ENCODE assay signal across 8 cellular contexts in the genomic region with DNA sequence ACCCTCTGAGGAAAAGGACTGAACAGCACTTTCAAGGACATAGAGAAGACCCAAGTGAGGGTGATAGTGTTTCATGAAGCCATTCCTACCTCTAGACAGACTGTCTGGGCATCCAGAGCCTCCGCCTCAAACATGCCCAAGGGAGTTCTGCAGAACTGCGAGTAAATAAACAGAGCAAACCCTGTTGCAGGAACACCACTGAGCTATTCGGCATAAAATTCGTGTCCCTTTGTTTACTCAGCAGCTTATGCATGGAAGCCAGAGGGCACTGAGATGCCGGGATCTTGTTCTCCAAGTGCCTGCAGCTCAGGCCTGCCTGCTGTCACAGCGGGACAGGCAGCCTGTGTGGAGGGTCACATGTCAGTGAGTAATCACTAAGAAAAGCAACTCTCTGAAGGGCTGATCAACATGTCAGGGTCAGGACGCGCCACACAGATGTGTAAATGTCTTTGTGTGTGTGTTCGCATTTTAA.
DNase-seq lines count a peak whose midpoint lies in the region; ATAC-seq and TF ChIP-seq lines count a peak whose summit lies in the region.

No MANE protein-coding gene starts in this region.

- ATAC-seq in Right ventricle myocardium superior (ENCODE audit: poor library complexity) (peak; percentile 88), GM18870 (IDR thresholded peaks at IDR 0.05; ENCODE audit: unreplicated experiment) (no peak)

- intact Hi-C loops in Right ventricle myocardium superior (cut with DNase I): no loop called here
- intact Hi-C loops in posterior cingulate gyrus (cut with DNase I): loop anchor here (5.0 to 10.0 kb wide), 2 partner anchors 168 to 270 kb away; no protein-coding TSS in a partner anchor

- DNase-seq in HEK293T (ENCODE audit: extremely low spot score) (peak; percentile 78), SK-MEL-5 (ENCODE audit: low read depth, low spot score) (peak; percentile 87), Right ventricle myocardium superior (peak; percentile 71), posterior cingulate gyrus (peak; percentile 45 to 96 (median 72)), T-helper 2 cell (no peak), NCI-H1048 (lab: John Stamatoyannopoulos, UW) (no peak)
- DNase-seq in activated CD4-positive, alpha-beta T cell treated with anti-CD3 and anti-CD28 coated beads, Interleukin-2, amount 50 U/mL, for 1 hour: no peak

- CTCF ChIA-PET in HEK293T (lab: Yijun Ruan, JAX): interaction anchor here (0.6 to 1.3 kb wide), 3 partner anchors 10 to 169 kb away, joined by 3 to 4 read pairs (median 4); no protein-coding TSS in a partner anchor

- in situ Hi-C loops in SK-MEL-5 (cut with HindIII; ENCODE audit: low pct_unique_long_range_greater_than_20kb, low sequenced_read_pairs): no loop called here

- POLR2A ChIA-PET in HEK293T (lab: Yijun Ruan, JAX): interaction anchor here (0.6 to 1.0 kb wide), 2 partner anchors 161 to 164 kb away, joined by 3 read pairs; no protein-coding TSS in a partner anchor

TF ChIP-seq in HEK293T, 16 proteins besides CTCF, POLR2A, EP300 and RAD21:
- TF ChIP-seq ZNF384 (IDR thresholded peaks at IDR 0.05) (no peak), PKNOX1 (IDR thresholded peaks at IDR 0.05) (peak; percentile 73), LEF1 (IDR thresholded peaks at IDR 0.05; ENCODE audit: borderline replicate concordance) (no peak), L3MBTL2 (conservative IDR thresholded peaks at IDR 0.05) (no peak), CTBP1 (IDR thresholded peaks at IDR 0.05; ENCODE audit: borderline replicate concordance) (peak; percentile 35; the same call in 1 of the 2 replicates), FOXK2 (IDR thresholded peaks at IDR 0.05) (no peak), FOXM1 (IDR thresholded peaks at IDR 0.05; ENCODE audit: borderline replicate concordance) (no peak), NFRKB (IDR thresholded peaks at IDR 0.05) (no peak), BHLHE40 (IDR thresholded peaks at IDR 0.05; ENCODE audit: borderline replicate concordance) (no peak), ELF4 (IDR thresholded peaks at IDR 0.05) (no peak), HDGF (IDR thresholded peaks at IDR 0.05; ENCODE audit: borderline replicate concordance) (no peak), SUZ12 (IDR thresholded peaks at IDR 0.05) (no peak), ARNT (IDR thresholded peaks at IDR 0.05) (no peak), TARDBP (IDR thresholded peaks at IDR 0.05) (no peak), FOXA1 (IDR thresholded peaks at IDR 0.05) (peak; percentile 49; the same call in 1 of the 2 replicates), SP1 (IDR thresholded peaks at IDR 0.05) (no peak)
TF ChIP-seq in HEK293T: peak in this region for 3.

Comparison
In these comparisons a context has a peak if more than half of its experiments do, and no peak if none do; other contexts are left out.
1. DNase-seq: peak in HEK293T (single experiment), SK-MEL-5 (single experiment), Right ventricle myocardium superior (single experiment) and posterior cingulate gyrus (10 of 10); none in T-helper 2 cell (0 of 5), activated CD4-positive, alpha-beta T cell treated with anti-CD3 and anti-CD28 coated beads, Interleukin-2, amount 50 U/mL, for 1 hour (single experiment) and NCI-H1048 (single experiment).